Comparison of ENCODE assay signal across 8 cellular contexts in the genomic region with DNA sequence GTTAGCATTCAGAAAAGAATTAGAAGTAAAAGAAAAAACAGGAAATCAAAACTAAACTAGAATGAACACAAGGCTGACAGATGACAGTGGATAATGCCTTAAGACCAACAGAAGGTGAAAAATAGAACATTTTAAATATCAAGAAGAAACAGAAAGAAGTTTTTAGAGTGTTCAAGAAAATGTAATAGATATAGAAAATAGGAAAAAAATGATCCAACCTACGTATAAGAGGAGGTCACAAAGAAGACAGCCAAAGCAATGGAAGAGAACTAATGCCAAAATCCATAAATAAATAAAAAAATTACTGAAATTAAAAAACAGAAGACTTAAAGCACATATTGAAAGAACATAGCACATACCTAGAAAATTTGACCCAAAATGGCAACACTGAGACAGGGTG. TPM values are rescaled to one million over a fixed set of nuclear protein-coding genes. Genes with fewer than 3 reads are reported as not detected.
"Had no signal": no experiment of that assay in that cellular context is flagged by ENCODE, and none has a peak within 500 bp of the region (broad histone marks: within the 10 kb centered on the region; RNA-seq: fewer than 3 reads in every experiment).

No MANE protein-coding gene starts in this region.

- ATAC-seq: HCT116, K562 had no signal

- DNase-seq: GOT3, H7, IMR-90 had no signal

- H3K36me3 ChIP-seq: HAP-1 had no signal

- H3K4me3 ChIP-seq: HAP-1, K562 had no signal

- H3K4me1 ChIP-seq: HAP-1 had no signal

- H3K9me3 ChIP-seq: HAP-1 had no signal

RNA-seq across cellular contexts. Expression of a gene that starts 42.5 kb away (rescaled TPM):
- total RNA-seq: H7, HT-29, IMR-90 had no signal

RNA-seq across cellular contexts. Expression of a gene that starts 52.0 kb away (rescaled TPM):
- total RNA-seq: H4, H7, HT-29, IMR-90 had no signal
